Comparison of ENCODE assay signal across 8 cellular contexts in the genomic region with DNA sequence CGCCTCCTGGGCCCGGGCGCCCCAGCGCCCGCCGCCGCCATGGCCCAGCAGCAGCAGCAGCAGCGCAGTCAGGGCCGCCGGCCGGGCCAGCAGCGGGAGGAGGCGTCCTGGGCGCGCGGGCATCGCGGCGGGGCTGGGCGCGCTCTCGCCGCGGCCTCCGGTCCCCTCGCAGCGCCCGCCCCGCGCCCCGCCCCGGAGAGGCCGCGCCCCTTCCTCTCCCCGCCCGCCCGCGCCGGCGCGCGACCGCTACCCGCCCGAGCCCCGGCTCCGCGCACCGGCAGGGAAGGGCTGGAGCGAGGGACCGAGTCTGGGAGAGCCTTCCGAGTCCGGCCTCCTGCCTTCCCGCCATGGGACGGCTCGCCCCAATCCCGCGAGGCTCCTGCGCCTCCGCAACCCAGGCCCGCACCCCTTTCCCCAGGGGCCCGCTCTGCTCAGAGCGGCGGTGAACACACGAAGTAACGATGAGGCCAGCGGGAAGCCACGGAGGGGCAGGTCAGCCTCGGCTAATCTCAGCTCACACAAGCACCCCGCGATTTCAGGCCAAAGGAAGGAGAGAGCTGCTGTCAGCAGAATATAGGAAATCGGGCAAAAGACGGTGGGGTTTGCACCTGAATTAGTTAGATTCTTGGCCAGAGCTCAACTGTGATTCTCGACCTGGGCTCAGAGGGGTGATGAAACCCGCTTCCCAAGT. TPM values are rescaled to one million over a fixed set of nuclear protein-coding genes. Genes with fewer than 3 reads are reported as not detected.
A peak's percentile ranks its signal among the peaks of the same experiment; 100 is the strongest.
DNase-seq lines count a peak whose midpoint lies in the region; TF ChIP-seq lines count a peak whose summit lies in the region.

TXNDC5 (minus strand) TSS at position 135 of the 691 bp plus-strand sequence; CDS start at position 123, 12 bp downstream.

- H3K27ac ChIP-seq in MM.1S (ENCODE audit: low read length): peak within 1 kb of the TSS; percentile 100
- peak within 1 kb of the TSS; percentile 90 for H3K27ac ChIP-seq in left ventricle myocardium inferior (replicated peaks)
- peak within 1 kb of the TSS; percentile 63 to 66 for H3K27ac ChIP-seq in prostate gland

- no peaks in the 10 kb centered on the region for H4K20me1 ChIP-seq in MM.1S (ENCODE audit: insufficient read depth, low read length)

- H3K27me3 ChIP-seq in HAP-1 (ENCODE audit: low read depth) (peaks cover 2% of the 10 kb centered on the region; the same call in 1 of the 2 replicates), MM.1S (replicated peaks; ENCODE audit: insufficient read depth, low read length) (no peaks in the 10 kb centered on the region), left ventricle myocardium inferior (ENCODE audit: low read depth) (no peaks in the 10 kb centered on the region), prostate gland (replicated peaks; ENCODE audit: insufficient read depth) (no peaks in the 10 kb centered on the region)

- TF ChIP-seq CTCF in MM.1S (IDR thresholded peaks at IDR 0.05; ENCODE audit: low read length) (no peak), left ventricle myocardium inferior (IDR thresholded peaks at IDR 0.05; ENCODE audit: borderline replicate concordance) (no peak), prostate gland (IDR thresholded peaks at IDR 0.05) (no peak)

- H3K4me3 ChIP-seq in HAP-1: peak within 1 kb of the TSS; percentile 71
- H3K4me3 ChIP-seq in MM.1S (ENCODE audit: low read length): peak within 1 kb of the TSS; percentile 94
- H3K4me3 ChIP-seq in left ventricle myocardium inferior: peak within 1 kb of the TSS; percentile 84
- peak within 1 kb of the TSS; percentile 79 to 83 for H3K4me3 ChIP-seq in prostate gland

- no peaks in the 10 kb centered on the region for H3K9me3 Mint-ChIP-seq in T-helper 1 cell treated with Interleukin-12 subunit alpha and Interleukin-12 subunit beta and Interleukin-4 antibody, amounts not matched to agents 30 μg/mL and 1 μg/mL, for 36 hours

- DNase-seq in GM04504 (ENCODE audit: low read depth) (peak; percentile 51), HAP-1 (ENCODE audit: low spot score in 2 of 2) (peak; percentile 64 to 84), MM.1S (peak; percentile 80), amniotic stem cell (lab: John Stamatoyannopoulos, UW) (peak; percentile 44), left ventricle myocardium inferior (peak; percentile 86), prostate gland (ENCODE audit: low spot score) (peak; percentile 67), ureter (ENCODE audit: low spot score) (peak; percentile 74)

- no peaks in the 10 kb centered on the region for H3K27me3 Mint-ChIP-seq in T-helper 1 cell treated with Interleukin-12 subunit alpha and Interleukin-12 subunit beta and Interleukin-4 antibody, amounts not matched to agents 30 μg/mL and 1 μg/mL, for 36 hours (ENCODE audit: low read depth)

- 3% methylated on average over 36 of the region's 75 CpGs for WGBS in prostate gland

- H2AFZ ChIP-seq in MM.1S (ENCODE audit: low read length): no peak within 1 kb of the TSS

- intact Hi-C loops in left ventricle myocardium inferior (cut with micrococcal nuclease): no loop called here
- intact Hi-C loops in prostate gland (cut with DNase I): loop anchor here (5.0 kb wide), 3 partner anchors 92 to 188 kb away; no protein-coding TSS in a partner anchor

- H3K36me3 ChIP-seq in HAP-1 (replicated peaks) (peaks cover 5% of the 10 kb centered on the region), MM.1S (replicated peaks; ENCODE audit: insufficient read depth, low read length) (peaks cover 35% of the 10 kb centered on the region), left ventricle myocardium inferior (no peaks in the 10 kb centered on the region), prostate gland (no peaks in the 10 kb centered on the region)

- peaks cover 9% of the 10 kb centered on the region for H3K4me1 Mint-ChIP-seq in T-helper 1 cell treated with Interleukin-12 subunit alpha and Interleukin-12 subunit beta and Interleukin-4 antibody, amounts not matched to agents 30 μg/mL and 1 μg/mL, for 36 hours (ENCODE audit: low read depth)

- peak within 1 kb of the TSS; percentile 45 for H3K27ac Mint-ChIP-seq in T-helper 1 cell treated with Interleukin-12 subunit alpha and Interleukin-12 subunit beta and Interleukin-4 antibody, amounts not matched to agents 30 μg/mL and 1 μg/mL, for 36 hours

- peaks cover 80% of the 10 kb centered on the region for H3F3A ChIP-seq in MM.1S (ENCODE audit: insufficient read depth, low read length)

- no peaks in the 10 kb centered on the region for H3K9me2 ChIP-seq in MM.1S (replicated peaks; ENCODE audit: insufficient read depth, low read length)

- peak within 1 kb of the TSS; percentile 100 for H3K9ac ChIP-seq in MM.1S (ENCODE audit: low read length)

- peak within 1 kb of the TSS; percentile 100 for H3K4me2 ChIP-seq in MM.1S (ENCODE audit: low read depth, low read length)

- in situ Hi-C loops in HAP-1 (cut with MboI; ENCODE audit: low sequenced_read_pairs): no loop called here

- H3K79me2 ChIP-seq in MM.1S (ENCODE audit: low read length): peaks cover 93% of the 10 kb centered on the region

- H3K4me3 Mint-ChIP-seq in T-helper 1 cell treated with Interleukin-12 subunit alpha and Interleukin-12 subunit beta and Interleukin-4 antibody, amounts not matched to agents 30 μg/mL and 1 μg/mL, for 36 hours: peak within 1 kb of the TSS; percentile 80

- no peaks in the 10 kb centered on the region for H3K36me3 Mint-ChIP-seq in T-helper 1 cell treated with Interleukin-12 subunit alpha and Interleukin-12 subunit beta and Interleukin-4 antibody, amounts not matched to agents 30 μg/mL and 1 μg/mL, for 36 hours (ENCODE audit: low read depth)

- no peak for TF ChIP-seq POLR2A in prostate gland (IDR thresholded peaks at IDR 0.05)

- no peaks in the 10 kb centered on the region for H3K9me3 ChIP-seq in HAP-1
- H3K9me3 ChIP-seq in MM.1S (replicated peaks; ENCODE audit: insufficient read depth, low read length): no peaks in the 10 kb centered on the region
- H3K9me3 ChIP-seq in left ventricle myocardium inferior (replicated peaks): no peaks in the 10 kb centered on the region
- no peaks in the 10 kb centered on the region for H3K9me3 ChIP-seq in prostate gland

- peaks cover 9% of the 10 kb centered on the region for H3K4me1 ChIP-seq in HAP-1
- peaks cover 44% of the 10 kb centered on the region for H3K4me1 ChIP-seq in MM.1S (ENCODE audit: low read length)
- peaks cover 52% of the 10 kb centered on the region for H3K4me1 ChIP-seq in left ventricle myocardium inferior
- no peaks in the 10 kb centered on the region for H3K4me1 ChIP-seq in prostate gland (replicated peaks)

RNA-seq across cellular contexts. Expression of gene TXNDC5, which starts in this region (rescaled TPM):
- 48.2 TPM for total RNA-seq in left ventricle myocardium inferior
- 100 to 1,000 TPM; 123 to 128 TPM for total RNA-seq in prostate gland
- total RNA-seq in ureter: 99.3 TPM

Comparison
In these comparisons a context has a peak if more than half of its experiments do, and no peak if none do; other contexts are left out.
1. Peak in every context shown above with its lines: DNase-seq, H3K4me3 ChIP-seq and H3K27ac ChIP-seq.